ENCODE assay signal across 8 cellular contexts in genomic region chr7:150368098-150368883, GRCh38. TPM values are rescaled to one million over a fixed set of nuclear protein-coding genes. Genes with fewer than 3 reads are reported as not detected.
DNase-seq lines count a peak whose midpoint lies in the region; ATAC-seq, FAIRE-seq and TF ChIP-seq lines count a peak whose summit lies in the region.

REPIN1 (plus strand) TSS chr7:150368822; CDS start chr7:150369712, 890 bp downstream.

- ATAC-seq in GM18858 (IDR thresholded peaks at IDR 0.05; ENCODE audit: unreplicated experiment) (peak; percentile 40), HG03095 (IDR thresholded peaks at IDR 0.05; ENCODE audit: unreplicated experiment) (peak; percentile 43)
- peak; percentile 51 to 55 for ATAC-seq in activated CD4-positive, CD25-positive, alpha-beta regulatory T cell treated with anti-CD3 and anti-CD28 coated beads, Interleukin-2, amount 50 U/mL, for 24 hours
- ATAC-seq in central memory CD8-positive, alpha-beta T cell (replicated peaks; ENCODE audit: extremely low read depth, poor library complexity, severe bottlenecking) = peak; percentile 50

- H3K9me3 ChIP-seq in keratinocyte (ENCODE audit: control insufficient read depth, low read depth, low read length) = no peaks in the 10 kb centered on the region

- peaks cover 1 to 5% of the 10 kb centered on the region in 2 experiments for H3K36me3 ChIP-seq in keratinocyte (ENCODE audit: control insufficient read depth in 2 of 2, extremely low read depth in 1 of 2, insufficient read depth in 2 of 2, low read length in 2 of 2)

- peak within 1 kb of the TSS; percentile 96 for H3K4me2 ChIP-seq in keratinocyte (ENCODE audit: control insufficient read depth, extremely low read depth, insufficient read depth, low read depth, low read length)

- peaks cover 11% of the 10 kb centered on the region for H3K36me3 Mint-ChIP-seq in central memory CD8-positive, alpha-beta T cell (ENCODE audit: insufficient read depth)

- no peak for TF ChIP-seq CTCF in keratinocyte (optimal IDR thresholded peaks at IDR 0.05 in 1 of 3, IDR thresholded peaks at IDR 0.05 in 1 of 3, conservative IDR thresholded peaks at IDR 0.05 in 1 of 3; ENCODE audit: extremely low read depth in 1 of 3, insufficient read depth in 2 of 3, low read length in 3 of 3)

- no peaks in the 10 kb centered on the region for H3K9me3 Mint-ChIP-seq in central memory CD8-positive, alpha-beta T cell

- peaks cover 25% of the 10 kb centered on the region for H3K4me1 ChIP-seq in keratinocyte (ENCODE audit: control insufficient read depth, extremely low read depth, insufficient read depth, low read length)

- H3K4me1 Mint-ChIP-seq in central memory CD8-positive, alpha-beta T cell = peaks cover 15% of the 10 kb centered on the region

- no peaks in the 10 kb centered on the region for H3K27me3 Mint-ChIP-seq in central memory CD8-positive, alpha-beta T cell

- FAIRE-seq in keratinocyte (lab: Jason Lieb, UNC) = no peak

- dilution Hi-C loops in keratinocyte (cut with MboI; ENCODE audit: extremely low pct_ligation_motif_present, low sequenced_read_pairs) = no loop called here

- H3K27ac ChIP-seq in keratinocyte (ENCODE audit: control insufficient read depth, insufficient read depth, low read length) = peak within 1 kb of the TSS; percentile 43

- peak within 1 kb of the TSS; percentile 72 to 80 (median 76) for H3K4me3 ChIP-seq in keratinocyte (ENCODE audit: control insufficient read depth in 2 of 3, extremely low read depth in 1 of 3, insufficient read depth in 2 of 3, low read depth in 1 of 3, low read length in 3 of 3)

- H4K20me1 ChIP-seq in keratinocyte (ENCODE audit: control insufficient read depth, extremely low read depth, insufficient read depth, low read length) = no peaks in the 10 kb centered on the region

- peak within 1 kb of the TSS; percentile 88 for H3K27ac Mint-ChIP-seq in central memory CD8-positive, alpha-beta T cell (ENCODE audit: low read depth)

- H3K27me3 ChIP-seq in keratinocyte (ENCODE audit: control insufficient read depth, extremely low read depth, insufficient read depth, low read length) = no peaks in the 10 kb centered on the region

- H3K79me2 ChIP-seq in keratinocyte (ENCODE audit: control insufficient read depth, insufficient read depth, low read length) = no peaks in the 10 kb centered on the region

- DNase-seq in A172 (ENCODE audit: low spot score) (peak; percentile 58), NCI-H2227 treated with DMSO at 0.1 percent for 48 hours (lab: John Stamatoyannopoulos, UW) (peak; percentile 72), keratinocyte (ENCODE audit: low read depth, low spot score) (no peak)
- DNase-seq in central memory CD8-positive, alpha-beta T cell (ENCODE audit: low spot score in 2 of 2) = peak; percentile 54 to 57
- DNase-seq in stimulated activated CD4-positive, alpha-beta T cell treated with anti-CD3 and anti-CD28 coated beads, Interleukin-12 subunit alpha, Interleukin-12 subunit beta, amount 100 ng/mL, for 48 hours (ENCODE audit: low read depth in 2 of 3, low spot score in 1 of 3) = peak; percentile 65 to 76 (median 72)

- peak within 1 kb of the TSS; percentile 77 for H2AFZ ChIP-seq in keratinocyte (ENCODE audit: control insufficient read depth, low read length)

- H3K9me1 ChIP-seq in keratinocyte (ENCODE audit: control insufficient read depth, extremely low read depth, insufficient read depth, low read length) = no peaks in the 10 kb centered on the region

- peak within 1 kb of the TSS; percentile 87 for H3K4me3 Mint-ChIP-seq in central memory CD8-positive, alpha-beta T cell

- H3K9ac ChIP-seq in keratinocyte (ENCODE audit: control insufficient read depth, extremely low read depth, insufficient read depth, low read length) = peak within 1 kb of the TSS; percentile 80

RNA-seq across cellular contexts. Expression of gene REPIN1, which starts in this region (rescaled TPM):
- 237 and 258 TPM in 2 replicates for total RNA-seq in A172 (2014; rRNA removed; shearing (Covaris generic))
- polyA plus RNA-seq in keratinocyte = 9.3 to 13.9 TPM (median 9.5 TPM) in 3 replicates
- 3.7 TPM for polyA plus RNA-seq in keratinocyte (2011; ENCODE audit: low read depth)
- polyA plus RNA-seq in keratinocyte (2011; cell fraction: cytosol; rRNA removed) = 8.3 and 14.5 TPM in 2 replicates
- 23.9 and 32.1 TPM in 2 replicates for polyA plus RNA-seq in keratinocyte (2011; cell fraction: nucleus; rRNA removed)
- polyA plus RNA-seq in keratinocyte (2012; ENCODE audit: low replicate concordance) = 13.4 and 22.4 TPM in 2 replicates
- polyA minus RNA-seq in keratinocyte = 6.0 to 10.4 TPM (median 7.8 TPM) in 3 replicates
- polyA minus RNA-seq in keratinocyte (2011; cell fraction: cytosol; rRNA and poly(A)+ RNA removed) = 18.8 TPM
- polyA minus RNA-seq in keratinocyte (2011; cell fraction: nucleus; rRNA and poly(A)+ RNA removed) = 8.8 and 12.4 TPM in 2 replicates
